Comparison of ENCODE assay signal across 12 cellular contexts in the genomic region with DNA sequence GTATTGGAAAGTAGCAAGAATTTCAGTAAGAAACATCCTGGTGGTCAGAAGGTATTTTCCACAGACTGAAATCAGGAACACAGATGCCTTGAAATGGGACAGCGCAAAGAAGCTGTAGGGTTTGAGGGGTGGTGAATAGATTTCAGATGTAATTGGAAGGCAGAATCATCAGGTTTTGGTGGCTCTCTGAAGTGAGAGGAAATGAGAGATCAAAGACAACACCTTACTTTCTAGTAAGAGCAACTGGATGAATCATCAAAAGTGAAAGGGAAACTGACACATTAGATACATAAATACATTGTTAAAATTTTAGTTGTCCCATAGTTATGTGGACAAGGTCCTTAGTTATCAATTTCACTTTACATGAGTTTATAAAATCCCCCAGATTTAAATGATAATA.
A peak's percentile ranks its signal among the peaks of the same experiment; 100 is the strongest.
DNase-seq lines count a peak whose midpoint lies in the region; ATAC-seq, FAIRE-seq and TF ChIP-seq lines count a peak whose summit lies in the region.
"Had no signal": no experiment of that assay in that cellular context is flagged by ENCODE, and none has a peak within 500 bp of the region (broad histone marks: within the 10 kb centered on the region; RNA-seq: fewer than 3 reads in every experiment).

No MANE protein-coding gene starts in this region.

- CTCF ChIA-PET in activated CD4-positive, alpha-beta T cell treated with anti-CD3 and anti-CD28 coated beads, Interleukin-2, amount 10 ng/mL, durations not matched to agents 7 days and 5 days (lab: Charles Lee), result no interaction called here
- CTCF ChIA-PET in endothelial cell of umbilical vein (lab: Charles Lee), result no interaction called here

- H3K4me1 Mint-ChIP-seq in activated CD4-positive, alpha-beta T cell treated with anti-CD3 and anti-CD28 coated beads, Interleukin-2, amount 10 ng/mL, durations not matched to agents 7 days and 5 days, result peaks cover 15% of the 10 kb centered on the region
- H3K4me1 Mint-ChIP-seq in natural killer cell treated with Interleukin-12 subunit alpha and Interleukin-12 subunit beta and Interleukin-15 and Interleukin-18, amount 100 ng/mL, for 72 hours (ENCODE audit: low read depth in 2 of 2), result no peaks in the 10 kb centered on the region

- BruUV-seq in endothelial cell of umbilical vein (replicated peaks; lab: Mats Ljungman, UMichigan), result no TSS peak

- H3K79me2 ChIP-seq in endothelial cell of umbilical vein (ENCODE audit: control insufficient read depth, insufficient read depth, low read length), result no peaks in the 10 kb centered on the region

- no peaks in the 10 kb centered on the region for H4K20me1 ChIP-seq in endothelial cell of umbilical vein (replicated peaks; ENCODE audit: control insufficient read depth, extremely low read depth, insufficient read depth, low read length)

- TF ChIP-seq CTCF in endothelial cell of umbilical vein (IDR thresholded peaks at IDR 0.05; ENCODE audit: extremely low read depth in 1 of 2, insufficient read depth in 1 of 2, low read depth in 1 of 2, low read length in 2 of 2), result no peak
- no peak for TF ChIP-seq CTCF in gastrocnemius medialis (IDR thresholded peaks at IDR 0.05 in 4 of 5, conservative IDR thresholded peaks at IDR 0.05 in 1 of 5)

- H3K9me1 ChIP-seq in endothelial cell of umbilical vein (replicated peaks; ENCODE audit: control insufficient read depth, extremely low read depth, insufficient read depth, low read length), result no peaks in the 10 kb centered on the region

- H3K9me3 Mint-ChIP-seq in activated CD4-positive, alpha-beta T cell treated with anti-CD3 and anti-CD28 coated beads, Interleukin-2, amount 10 ng/mL, durations not matched to agents 7 days and 5 days, result peaks cover 3% of the 10 kb centered on the region
- H3K9me3 Mint-ChIP-seq in natural killer cell treated with Interleukin-12 subunit alpha and Interleukin-12 subunit beta and Interleukin-15 and Interleukin-18, amount 100 ng/mL, for 72 hours, result peaks cover 12% of the 10 kb centered on the region
- H3K9me3 Mint-ChIP-seq: brain had no signal

- TF ChIP-seq POLR2A in endothelial cell of umbilical vein (IDR thresholded peaks at IDR 0.05; ENCODE audit: low read depth, low read length) (no peak), gastrocnemius medialis (IDR thresholded peaks at IDR 0.05) (no peak)

- no peak overlapping the region for H2AFZ ChIP-seq in endothelial cell of umbilical vein (ENCODE audit: low read depth, low read length)

- H3K36me3 ChIP-seq in endothelial cell of umbilical vein (ENCODE audit: control insufficient read depth in 2 of 2, extremely low read depth in 1 of 2, insufficient read depth in 2 of 2, low read length in 2 of 2) (no peaks in the 10 kb centered on the region), gastrocnemius medialis (no peaks in the 10 kb centered on the region)
- H3K36me3 ChIP-seq: heart left ventricle had no signal

- in situ Hi-C loops in gastrocnemius medialis (cut with MboI; ENCODE audit: low sequenced_read_pairs in 4 of 4), result no loop called here

- H3K36me3 Mint-ChIP-seq in activated CD4-positive, alpha-beta T cell treated with anti-CD3 and anti-CD28 coated beads, Interleukin-2, amount 10 ng/mL, durations not matched to agents 7 days and 5 days (ENCODE audit: low read depth), result no peaks in the 10 kb centered on the region
- H3K36me3 Mint-ChIP-seq in natural killer cell treated with Interleukin-12 subunit alpha and Interleukin-12 subunit beta and Interleukin-15 and Interleukin-18, amount 100 ng/mL, for 72 hours, result no peaks in the 10 kb centered on the region
- H3K36me3 Mint-ChIP-seq: brain had no signal

- H3K4me3 ChIP-seq in endothelial cell of umbilical vein (replicated peaks in 1 of 3; ENCODE audit: insufficient read depth in 1 of 3, low read depth in 1 of 3, low read length in 3 of 3), result no peak overlapping the region
- no peak overlapping the region for H3K4me3 ChIP-seq in gastrocnemius medialis
- H3K4me3 ChIP-seq: heart left ventricle had no signal

- no peak overlapping the region for H3K9ac ChIP-seq in endothelial cell of umbilical vein (replicated peaks; ENCODE audit: extremely low read depth, insufficient read depth, low read length)

- POLR2A ChIA-PET in activated CD4-positive, alpha-beta T cell treated with anti-CD3 and anti-CD28 coated beads, Interleukin-2, amount 10 ng/mL, durations not matched to agents 7 days and 5 days (lab: Charles Lee), result no interaction called here
- POLR2A ChIA-PET in endothelial cell of umbilical vein (lab: Charles Lee), result no interaction called here

- dilution Hi-C loops in endothelial cell of umbilical vein (cut with MboI; ENCODE audit: extremely low pct_ligation_motif_present, low sequenced_read_pairs), result no loop called here

- no peaks in the 10 kb centered on the region for H3K27me3 ChIP-seq in endothelial cell of umbilical vein (ENCODE audit: control insufficient read depth in 2 of 2, insufficient read depth in 2 of 2, low read length in 2 of 2)
- no peaks in the 10 kb centered on the region for H3K27me3 ChIP-seq in gastrocnemius medialis
- H3K27me3 ChIP-seq: heart left ventricle had no signal

- peak; percentile 22 for DNase-seq in activated CD4-positive, alpha-beta T cell treated with anti-CD3 and anti-CD28 coated beads, Interleukin-2, amount 10 ng/mL, durations not matched to agents 7 days and 5 days
- no peak for DNase-seq in activated CD4-positive, alpha-beta T cell treated with anti-CD3 and anti-CD28 coated beads for 4 hours
- DNase-seq in endothelial cell of umbilical vein (ENCODE audit: low read depth, low spot score) (peak; percentile 35), NCI-H2196 treated with DMSO at 0.1 percent for 48 hours (lab: John Stamatoyannopoulos, UW; ENCODE audit: unreplicated experiment) (no peak), gastrocnemius medialis (no peak)
- DNase-seq in natural killer cell treated with Interleukin-12 subunit alpha and Interleukin-12 subunit beta and Interleukin-15 and Interleukin-18, amount 100 ng/mL, for 72 hours (ENCODE audit: low spot score), result no peak
- DNase-seq: activated CD4-positive, alpha-beta T cell treated with anti-CD3 and anti-CD28 coated beads, Interleukin-2, amount 50 U/mL, for 1 hour; heart left ventricle; stimulated activated CD4-positive, alpha-beta T cell treated with anti-CD3 and anti-CD28 coated beads, Interleukin-15, amount 100 ng/mL, for 24 hours had no signal

- peak; percentile 85 for ATAC-seq in GM21529 (IDR thresholded peaks at IDR 0.05; ENCODE audit: unreplicated experiment)
- ATAC-seq in HG03139 (IDR thresholded peaks at IDR 0.05; ENCODE audit: unreplicated experiment), result peak; percentile 87
- ATAC-seq in gastrocnemius medialis, result no peak
- no peak for ATAC-seq in natural killer cell treated with Interleukin-12 subunit alpha and Interleukin-12 subunit beta and Interleukin-15 and Interleukin-18, amount 100 ng/mL, for 72 hours
- ATAC-seq: heart left ventricle had no signal

- no peak for FAIRE-seq in endothelial cell of umbilical vein (lab: Jason Lieb, UNC)

- H3K4me1 ChIP-seq in endothelial cell of umbilical vein (ENCODE audit: control insufficient read depth, extremely low read depth, insufficient read depth, low read length) (peaks cover 27% of the 10 kb centered on the region), gastrocnemius medialis (no peaks in the 10 kb centered on the region)

- H3K4me3 Mint-ChIP-seq in activated CD4-positive, alpha-beta T cell treated with anti-CD3 and anti-CD28 coated beads, Interleukin-2, amount 10 ng/mL, durations not matched to agents 7 days and 5 days, result no peak overlapping the region
- no peak overlapping the region for H3K4me3 Mint-ChIP-seq in natural killer cell treated with Interleukin-12 subunit alpha and Interleukin-12 subunit beta and Interleukin-15 and Interleukin-18, amount 100 ng/mL, for 72 hours
- H3K4me3 Mint-ChIP-seq: brain had no signal

- H3K27ac ChIP-seq in endothelial cell of umbilical vein (ENCODE audit: insufficient read depth, low read depth, low read length), result no peak overlapping the region
- no peak overlapping the region for H3K27ac ChIP-seq in gastrocnemius medialis
- H3K27ac ChIP-seq: heart left ventricle had no signal

- H3K27me3 Mint-ChIP-seq in activated CD4-positive, alpha-beta T cell treated with anti-CD3 and anti-CD28 coated beads, Interleukin-2, amount 10 ng/mL, durations not matched to agents 7 days and 5 days, result peaks cover 14% of the 10 kb centered on the region
- H3K27me3 Mint-ChIP-seq in natural killer cell treated with Interleukin-12 subunit alpha and Interleukin-12 subunit beta and Interleukin-15 and Interleukin-18, amount 100 ng/mL, for 72 hours, result no peaks in the 10 kb centered on the region
- H3K27me3 Mint-ChIP-seq: brain had no signal

- H3K9me3 ChIP-seq in endothelial cell of umbilical vein (replicated peaks; ENCODE audit: control insufficient read depth, insufficient read depth, low read length) (no peaks in the 10 kb centered on the region), gastrocnemius medialis (no peaks in the 10 kb centered on the region)
- H3K9me3 ChIP-seq: heart left ventricle had no signal

- H3K27ac Mint-ChIP-seq in activated CD4-positive, alpha-beta T cell treated with anti-CD3 and anti-CD28 coated beads, Interleukin-2, amount 10 ng/mL, durations not matched to agents 7 days and 5 days, result peak overlapping the region; percentile 47
- H3K27ac Mint-ChIP-seq in natural killer cell treated with Interleukin-12 subunit alpha and Interleukin-12 subunit beta and Interleukin-15 and Interleukin-18, amount 100 ng/mL, for 72 hours, result no peak overlapping the region
- H3K27ac Mint-ChIP-seq: brain had no signal

- H3K4me2 ChIP-seq in endothelial cell of umbilical vein (ENCODE audit: insufficient read depth, low read length), result no peak overlapping the region

- intact Hi-C loops in endothelial cell of umbilical vein (cut with micrococcal nuclease), result no loop called here
- intact Hi-C loops in gastrocnemius medialis (cut with DNase I; ENCODE audit: low total_unique reads), result no loop called here

TF ChIP-seq in endothelial cell of umbilical vein, 7 proteins besides CTCF, POLR2A, EP300 and RAD21:
- TF ChIP-seq POLR2AphosphoS5 (IDR thresholded peaks at IDR 0.05; ENCODE audit: insufficient read depth, low read depth, low read length), result no peak
- TF ChIP-seq GATA2 (IDR thresholded peaks at IDR 0.05; ENCODE audit: insufficient read depth, insufficient read length, low read depth, low read length), result no peak
- peak; percentile 46 for TF ChIP-seq FOS (IDR thresholded peaks at IDR 0.05; ENCODE audit: borderline replicate concordance, insufficient read depth, low read length)
- TF ChIP-seq, protein P1, sequence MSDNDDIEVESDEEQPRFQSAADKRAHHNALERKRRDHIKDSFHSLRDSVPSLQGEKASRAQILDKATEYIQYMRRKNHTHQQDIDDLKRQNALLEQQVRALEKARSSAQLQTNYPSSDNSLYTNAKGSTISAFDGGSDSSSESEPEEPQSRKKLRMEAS (IDR thresholded peaks at IDR 0.05; ENCODE audit: insufficient read depth, insufficient read length), result no peak

Comparison
In these comparisons a context has a peak if more than half of its experiments do, and no peak if none do; other contexts are left out.
1. DNase-seq: peak in activated CD4-positive, alpha-beta T cell treated with anti-CD3 and anti-CD28 coated beads, Interleukin-2, amount 10 ng/mL, durations not matched to agents 7 days and 5 days (single experiment) and endothelial cell of umbilical vein (single experiment); none in activated CD4-positive, alpha-beta T cell treated with anti-CD3 and anti-CD28 coated beads for 4 hours (0 of 2), NCI-H2196 treated with DMSO at 0.1 percent for 48 hours (single experiment), gastrocnemius medialis (0 of 2) and natural killer cell treated with Interleukin-12 subunit alpha and Interleukin-12 subunit beta and Interleukin-15 and Interleukin-18, amount 100 ng/mL, for 72 hours (single experiment).
2. ATAC-seq: peak in GM21529 (single experiment) and HG03139 (single experiment); none in gastrocnemius medialis (0 of 2) and natural killer cell treated with Interleukin-12 subunit alpha and Interleukin-12 subunit beta and Interleukin-15 and Interleukin-18, amount 100 ng/mL, for 72 hours (0 of 2).